In the genomic region with DNA sequence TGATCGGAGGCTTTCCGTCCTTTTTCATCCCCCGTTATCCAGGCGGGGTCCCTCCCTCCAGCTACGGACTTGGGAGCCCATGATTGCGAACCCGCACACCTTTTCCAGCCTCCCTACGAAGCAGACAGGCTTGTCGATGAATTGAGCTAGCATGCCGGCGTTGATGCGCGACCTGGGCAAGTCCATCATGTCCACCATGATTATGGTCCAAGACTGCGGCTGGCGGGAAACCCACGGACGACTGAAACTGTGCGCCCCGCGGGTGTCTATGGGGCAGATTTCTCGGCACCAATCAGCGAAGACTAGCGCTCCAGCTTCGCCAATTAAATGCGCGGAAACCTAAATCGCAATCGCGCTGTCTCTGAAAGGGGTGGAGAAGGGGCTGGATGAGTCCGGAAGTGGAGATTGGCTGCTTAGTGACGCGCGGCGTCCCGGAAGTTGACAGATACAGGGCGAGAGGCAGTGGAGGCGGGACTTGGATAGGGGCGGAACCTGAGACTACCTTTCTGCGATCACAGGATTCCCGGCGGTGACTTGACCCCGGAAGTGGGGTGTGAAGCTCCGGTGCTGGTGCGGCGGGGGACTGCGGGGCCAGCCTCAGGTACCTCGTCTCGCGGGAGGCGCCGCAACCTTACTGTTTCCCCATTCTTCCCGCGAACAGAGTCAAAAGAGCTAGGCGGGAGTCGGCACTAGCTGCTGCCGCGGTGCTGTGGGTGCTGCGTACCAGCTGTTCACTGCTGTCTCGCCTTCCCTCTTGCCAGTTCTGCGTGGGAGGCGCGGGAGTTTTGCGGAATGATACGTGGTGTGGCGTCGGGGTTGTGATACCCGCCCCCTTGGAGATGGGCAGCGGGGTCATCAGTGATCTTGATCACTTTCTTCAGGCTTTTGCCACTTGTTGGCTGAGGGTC, we compare ENCODE assay signal across 8 cellular contexts. TPM values are rescaled to one million over a fixed set of nuclear protein-coding genes. Genes with fewer than 3 reads are reported as not detected.
DNase-seq lines count a peak whose midpoint lies in the region; ATAC-seq lines count a peak whose summit lies in the region.

A gene (plus strand): TSS at position 532 of the 908 bp plus-strand sequence. CDS start 32,620 bp downstream, outside the sequence.

- ATAC-seq in GM19372 (IDR thresholded peaks at IDR 0.05; ENCODE audit: low read depth, unreplicated experiment) (peak; percentile 96), HG03558 (IDR thresholded peaks at IDR 0.05; ENCODE audit: extremely low read depth, unreplicated experiment) (peak; percentile 97), left lobe of liver (peak; percentile 98)

- DNase-seq in C1 segment of cervical spinal cord (lab: John Stamatoyannopoulos, UW) (peak; percentile 77 to 100 (median 96)), NCI-H748 treated with DMSO at 0.1 percent for 48 hours (lab: John Stamatoyannopoulos, UW) (peak; percentile 99), dedifferentiated amniotic fluid mesenchymal stem cell (ENCODE audit: extremely low spot score) (peak; percentile 99), left lobe of liver (ENCODE audit: low spot score) (peak; percentile 99)
- peak; percentile 88 to 98 for DNase-seq in activated CD4-positive, alpha-beta T cell treated with anti-CD3 and anti-CD28 coated beads, Interleukin-2, amount 50 U/mL, for 24 hours (ENCODE audit: low read depth in 1 of 2, low spot score in 1 of 2)
- DNase-seq in stimulated activated CD4-positive, alpha-beta T cell treated with anti-CD3 and anti-CD28 coated beads, Interleukin-2, amount 100 ng/mL, for 4 hours (ENCODE audit: low read depth), result peak; percentile 97

RNA-seq across cellular contexts. Expression of the gene that starts here (rescaled TPM):
- total RNA-seq in left lobe of liver, result 7.8 TPM

Comparison
In these comparisons a context has a peak if more than half of its experiments do, and no peak if none do; other contexts are left out.
1. Peak in every context shown above with its lines: DNase-seq and ATAC-seq.